In genomic region chrX:77785746-77786548, GRCh38 we compare ENCODE assay signal across 8 cellular contexts. TPM values are rescaled to one million over a fixed set of nuclear protein-coding genes. Genes with fewer than 3 reads are reported as not detected.
A peak's percentile ranks its signal among the peaks of the same experiment; 100 is the strongest.
DNase-seq lines count a peak whose midpoint lies in the region; ATAC-seq and TF ChIP-seq lines count a peak whose summit lies in the region.

Gene ATRX (minus strand): TSS chrX:77786216. CDS start chrX:77786001, 215 bp downstream.

- H3K27ac Mint-ChIP-seq in CD4-positive, alpha-beta T cell = peak within 1 kb of the TSS; percentile 97
- H3K27ac Mint-ChIP-seq in activated CD8-positive, alpha-beta memory T cell treated with anti-CD3 and anti-CD28 coated beads, Interleukin-2, amount 10 ng/mL, durations not matched to agents 7 days and 5 days = peak within 1 kb of the TSS; percentile 100

- intact Hi-C loops in CD4-positive, alpha-beta T cell (cut with DNase I, micrococcal nuclease) = loop anchor here (5.0 to 10.0 kb wide), 4 partner anchors 51 to 319 kb away; partner anchors contain the start of genes COX7B (in 1 of the 2), MAGT1 (in 1 of the 2) and PGK1 (in 1 of the 2)

- H3K27me3 ChIP-seq in CD4-positive, alpha-beta T cell (ENCODE audit: control insufficient read depth, insufficient read depth, low read length) = no peaks in the 10 kb centered on the region

- H3K9me3 Mint-ChIP-seq in CD4-positive, alpha-beta T cell = no peaks in the 10 kb centered on the region
- no peaks in the 10 kb centered on the region for H3K9me3 Mint-ChIP-seq in activated CD8-positive, alpha-beta memory T cell treated with anti-CD3 and anti-CD28 coated beads, Interleukin-2, amount 10 ng/mL, durations not matched to agents 7 days and 5 days (ENCODE audit: low read depth)

- H3K4me3 Mint-ChIP-seq in CD4-positive, alpha-beta T cell = peak within 1 kb of the TSS; percentile 99
- peak within 1 kb of the TSS; percentile 92 for H3K4me3 Mint-ChIP-seq in activated CD8-positive, alpha-beta memory T cell treated with anti-CD3 and anti-CD28 coated beads, Interleukin-2, amount 10 ng/mL, durations not matched to agents 7 days and 5 days

- H3K27ac ChIP-seq in CD4-positive, alpha-beta T cell (ENCODE audit: low read depth, low read length) = peak within 1 kb of the TSS; percentile 77

- DNase-seq in CD4-positive, alpha-beta T cell = peak; percentile 53 to 74 (median 64)
- DNase-seq in HS-27A (ENCODE audit: low read depth) (peak; percentile 42), NOMO-1 treated with DMSO at 0.1 percent for 48 hours (lab: John Stamatoyannopoulos, UW; ENCODE audit: unreplicated experiment) (peak; percentile 89), mesenteric fat pad (ENCODE audit: low spot score) (no peak)
- peak; percentile 88 for DNase-seq in activated CD8-positive, alpha-beta memory T cell treated with anti-CD3 and anti-CD28 coated beads, Interleukin-2, amount 10 ng/mL, durations not matched to agents 7 days and 5 days
- peak; percentile 21 for DNase-seq in stimulated activated CD8-positive, alpha-beta memory T cell treated with anti-CD3 and anti-CD28 coated beads, Interleukin-15, amount 100 ng/mL, for 24 hours (ENCODE audit: low read depth)

- peaks cover 51% of the 10 kb centered on the region for H3K4me1 Mint-ChIP-seq in CD4-positive, alpha-beta T cell (ENCODE audit: low read depth)
- H3K4me1 Mint-ChIP-seq in activated CD8-positive, alpha-beta memory T cell treated with anti-CD3 and anti-CD28 coated beads, Interleukin-2, amount 10 ng/mL, durations not matched to agents 7 days and 5 days = peaks cover 26% of the 10 kb centered on the region

- CTCF ChIA-PET in CD4-positive, alpha-beta T cell (lab: Charles Lee) = no interaction called here
- CTCF ChIA-PET in activated CD8-positive, alpha-beta memory T cell treated with anti-CD3 and anti-CD28 coated beads, Interleukin-2, amount 10 ng/mL, durations not matched to agents 7 days and 5 days (lab: Charles Lee) = no interaction called here

- no peak for TF ChIP-seq CTCF in CD4-positive, alpha-beta T cell (IDR thresholded peaks at IDR 0.05)

- ATAC-seq in CD4-positive, alpha-beta T cell (ENCODE audit: poor library complexity) = peak; percentile 88
- peak; percentile 96 for ATAC-seq in GM19452 (IDR thresholded peaks at IDR 0.05; ENCODE audit: unreplicated experiment)
- peak; percentile 93 for ATAC-seq in activated CD8-positive, alpha-beta memory T cell treated with anti-CD3 and anti-CD28 coated beads, Interleukin-2, amount 10 ng/mL, durations not matched to agents 7 days and 5 days

- POLR2A ChIA-PET in CD4-positive, alpha-beta T cell (lab: Charles Lee) = interaction anchor here (0.9 to 3.9 kb wide), 3 partner anchors 110 to 125 kb away, joined by 3 to 17 read pairs (median 4); partner anchors contain the start of genes ATP7A, COX7B and MAGT1

- in situ Hi-C loops in endometrial microvascular endothelial cells (cut with HindIII; ENCODE audit: inconsistent ontology term, low pct_unique_long_range_greater_than_20kb, low sequenced_read_pairs) = no loop called here

- no peaks in the 10 kb centered on the region for H3K27me3 Mint-ChIP-seq in CD4-positive, alpha-beta T cell
- H3K27me3 Mint-ChIP-seq in activated CD8-positive, alpha-beta memory T cell treated with anti-CD3 and anti-CD28 coated beads, Interleukin-2, amount 10 ng/mL, durations not matched to agents 7 days and 5 days = no peaks in the 10 kb centered on the region

- H3K9me3 ChIP-seq in CD4-positive, alpha-beta T cell (ENCODE audit: control insufficient read depth, low read length) = no peaks in the 10 kb centered on the region

- H3K36me3 Mint-ChIP-seq in CD4-positive, alpha-beta T cell (ENCODE audit: low read depth) = peaks cover 25% of the 10 kb centered on the region
- H3K36me3 Mint-ChIP-seq in activated CD8-positive, alpha-beta memory T cell treated with anti-CD3 and anti-CD28 coated beads, Interleukin-2, amount 10 ng/mL, durations not matched to agents 7 days and 5 days = peaks cover 6% of the 10 kb centered on the region

RNA-seq across cellular contexts. Expression of gene ATRX, which starts in this region (rescaled TPM):
- 10 to 100 TPM; 72.7 to 79.5 TPM for total RNA-seq in CD4-positive, alpha-beta T cell
- 10 to 100 TPM; 67.4 to 78.4 TPM for total RNA-seq in activated CD8-positive, alpha-beta memory T cell treated with anti-CD3 and anti-CD28 coated beads, Interleukin-2, amount 10 ng/mL, durations not matched to agents 7 days and 5 days
- total RNA-seq in endometrial microvascular endothelial cells (ENCODE audit: inconsistent ontology term) = 31.5 TPM
- 97.7 TPM for total RNA-seq in mesenteric fat pad
